Comparison of ENCODE assay signal across 8 cellular contexts in genomic region chr15:32536057-32536493, GRCh38. TPM values are rescaled to one million over a fixed set of nuclear protein-coding genes. Genes with fewer than 3 reads are reported as not detected.
A peak's percentile ranks its signal among the peaks of the same experiment; 100 is the strongest.
DNase-seq lines count a peak whose midpoint lies in the region; ATAC-seq lines count a peak whose summit lies in the region.
"Not testable (repeated sequence)": the region's sequence is repeated elsewhere in the genome, so short reads cannot be mapped to it uniquely, and the experiment has no call there.

No MANE protein-coding gene starts in this region.

- H3K27me3 ChIP-seq in right cardiac atrium (ENCODE audit: control insufficient read depth, insufficient read depth) = not testable (repeated sequence)

- intact Hi-C loops in right cardiac atrium (cut with DNase I) = not testable (repeated sequence)

- POLR2A ChIA-PET in activated CD8-positive, alpha-beta T cell treated with anti-CD3 and anti-CD28 coated beads, Interleukin-2, amount 10 ng/mL, durations not matched to agents 7 days and 5 days (lab: Charles Lee) = not testable (repeated sequence)

- H3K27ac Mint-ChIP-seq in activated CD8-positive, alpha-beta T cell treated with anti-CD3 and anti-CD28 coated beads, Interleukin-2, amount 10 ng/mL, durations not matched to agents 7 days and 5 days; stimulated activated naive CD8-positive, alpha-beta T cell treated with anti-CD3 and anti-CD28 coated beads, Interleukin-15, amount 100 ng/mL, for 72 hours: not testable (repeated sequence)

- H3K4me3 ChIP-seq in right cardiac atrium (ENCODE audit: low read length) = not testable (repeated sequence)

- not testable (repeated sequence) for H3K27ac ChIP-seq in right cardiac atrium (ENCODE audit: low read length)

- DNase-seq in activated CD8-positive, alpha-beta T cell treated with anti-CD3 and anti-CD28 coated beads, Interleukin-2, amount 10 ng/mL, durations not matched to agents 7 days and 5 days; right cardiac atrium; stimulated activated naive CD8-positive, alpha-beta T cell treated with anti-CD3 and anti-CD28 coated beads, Interleukin-15, amount 100 ng/mL, for 72 hours: not testable (repeated sequence)

- H3K9me3 Mint-ChIP-seq in activated CD8-positive, alpha-beta T cell treated with anti-CD3 and anti-CD28 coated beads, Interleukin-2, amount 10 ng/mL, durations not matched to agents 7 days and 5 days (ENCODE audit: insufficient read depth); stimulated activated naive CD8-positive, alpha-beta T cell treated with anti-CD3 and anti-CD28 coated beads, Interleukin-15, amount 100 ng/mL, for 72 hours: not testable (repeated sequence)

- H3K9me3 ChIP-seq in right cardiac atrium (ENCODE audit: control insufficient read depth, low read length) = not testable (repeated sequence)

- no CpG with 5 or more reads among the region's 55 CpGs for WGBS in right cardiac atrium

- H3K4me1 Mint-ChIP-seq in activated CD8-positive, alpha-beta T cell treated with anti-CD3 and anti-CD28 coated beads, Interleukin-2, amount 10 ng/mL, durations not matched to agents 7 days and 5 days (ENCODE audit: low read depth); stimulated activated naive CD8-positive, alpha-beta T cell treated with anti-CD3 and anti-CD28 coated beads, Interleukin-15, amount 100 ng/mL, for 72 hours: not testable (repeated sequence)

- not testable (repeated sequence) for H3K36me3 Mint-ChIP-seq in activated CD8-positive, alpha-beta T cell treated with anti-CD3 and anti-CD28 coated beads, Interleukin-2, amount 10 ng/mL, durations not matched to agents 7 days and 5 days (ENCODE audit: low read depth)

- H3K4me3 Mint-ChIP-seq in activated CD8-positive, alpha-beta T cell treated with anti-CD3 and anti-CD28 coated beads, Interleukin-2, amount 10 ng/mL, durations not matched to agents 7 days and 5 days; stimulated activated naive CD8-positive, alpha-beta T cell treated with anti-CD3 and anti-CD28 coated beads, Interleukin-15, amount 100 ng/mL, for 72 hours: not testable (repeated sequence)

- not testable (repeated sequence) for H3K27me3 Mint-ChIP-seq in activated CD8-positive, alpha-beta T cell treated with anti-CD3 and anti-CD28 coated beads, Interleukin-2, amount 10 ng/mL, durations not matched to agents 7 days and 5 days (ENCODE audit: low read depth); stimulated activated naive CD8-positive, alpha-beta T cell treated with anti-CD3 and anti-CD28 coated beads, Interleukin-15, amount 100 ng/mL, for 72 hours

- CTCF ChIA-PET in activated CD8-positive, alpha-beta T cell treated with anti-CD3 and anti-CD28 coated beads, Interleukin-2, amount 10 ng/mL, durations not matched to agents 7 days and 5 days (lab: Charles Lee) = not testable (repeated sequence)

- ATAC-seq in GM18858 (IDR thresholded peaks at IDR 0.05; ENCODE audit: unreplicated experiment) = peak; percentile 24
- peak; percentile 34 for ATAC-seq in GM19455 (IDR thresholded peaks at IDR 0.05; ENCODE audit: unreplicated experiment)
- peak; percentile 37 for ATAC-seq in GM21825 (IDR thresholded peaks at IDR 0.05; ENCODE audit: unreplicated experiment)
- peak; percentile 28 for ATAC-seq in HG02970 (IDR thresholded peaks at IDR 0.05; ENCODE audit: low FRiP score, unreplicated experiment)
- peak; percentile 42 for ATAC-seq in HG03354 (IDR thresholded peaks at IDR 0.05; ENCODE audit: poor library complexity, severe bottlenecking, unreplicated experiment)
- peak; percentile 50 for ATAC-seq in activated CD8-positive, alpha-beta T cell treated with anti-CD3 and anti-CD28 coated beads, Interleukin-2, amount 10 ng/mL, durations not matched to agents 7 days and 5 days
- ATAC-seq in right cardiac atrium = peak; percentile 18 to 34
- ATAC-seq in stimulated activated naive CD8-positive, alpha-beta T cell treated with anti-CD3 and anti-CD28 coated beads, Interleukin-15, amount 100 ng/mL, for 72 hours = peak; percentile 59

- not testable (repeated sequence) for H3K4me1 ChIP-seq in right cardiac atrium (ENCODE audit: control insufficient read depth, insufficient read depth, low read length)

RNA-seq across cellular contexts. Expression of gene GOLGA8N, which starts 57.2 kb away (rescaled TPM):
- total RNA-seq in activated CD8-positive, alpha-beta T cell treated with anti-CD3 and anti-CD28 coated beads, Interleukin-2, amount 10 ng/mL, durations not matched to agents 7 days and 5 days = 10 to 100 TPM; 32.0 to 36.9 TPM
- total RNA-seq in right cardiac atrium = 10 to 100 TPM in 3 of 4 donors, 1 to 10 TPM in 1; 7.5 to 13.9 (median 11.0) TPM
- 7.9 TPM for polyA plus RNA-seq in right cardiac atrium
